In the genomic region with DNA sequence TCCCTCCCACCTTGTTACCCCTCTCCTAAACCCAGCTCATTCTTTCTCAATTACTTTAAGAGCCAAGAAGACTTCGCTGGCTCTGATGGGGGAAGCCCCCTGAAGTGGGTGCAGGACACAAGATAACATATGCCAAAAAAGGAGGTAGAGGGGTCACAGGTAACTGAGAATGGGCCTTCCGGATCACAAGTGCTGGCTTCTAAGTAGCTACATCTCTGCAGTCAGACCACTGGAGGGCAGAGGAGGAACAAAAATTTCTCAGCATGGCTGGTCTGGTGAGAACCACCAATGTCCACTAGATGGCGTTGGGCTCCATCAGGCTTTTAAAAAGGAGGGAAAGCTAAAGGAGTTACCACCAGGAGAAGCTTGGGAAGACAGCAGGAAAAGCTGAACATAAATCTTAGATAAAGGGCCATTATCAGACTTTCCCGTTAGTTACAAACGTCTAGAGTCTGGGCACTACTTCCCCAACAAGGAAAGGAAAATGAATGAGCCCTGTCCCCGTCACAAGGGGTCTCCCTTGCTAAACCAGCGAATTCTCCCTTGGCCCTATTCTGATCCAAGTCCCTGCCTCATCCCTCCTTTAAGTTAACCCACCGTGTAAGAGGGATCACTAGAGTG, we compare ENCODE assay signal across 1 cellular context.
TF ChIP-seq lines count a peak whose summit lies in the region.

No MANE protein-coding gene starts in this region.

TF ChIP-seq in H1, 55 proteins besides CTCF, POLR2A, EP300 and RAD21:
- TF ChIP-seq TAF1 (IDR thresholded peaks at IDR 0.05; ENCODE audit: low read depth, low read length), result no peak
- no peak for TF ChIP-seq JUN (IDR thresholded peaks at IDR 0.05; ENCODE audit: low read depth, low read length)
- TF ChIP-seq RFX5 (IDR thresholded peaks at IDR 0.05; ENCODE audit: borderline replicate concordance, low read depth, low read length), result no peak
- TF ChIP-seq, protein P1, sequence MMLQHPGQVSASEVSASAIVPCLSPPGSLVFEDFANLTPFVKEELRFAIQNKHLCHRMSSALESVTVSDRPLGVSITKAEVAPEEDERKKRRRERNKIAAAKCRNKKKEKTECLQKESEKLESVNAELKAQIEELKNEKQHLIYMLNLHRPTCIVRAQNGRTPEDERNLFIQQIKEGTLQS (IDR thresholded peaks at IDR 0.05; ENCODE audit: insufficient read depth, low read depth, low read length), result 0 out of 2 replicates have a peak, but pooled peaks have one; percentile 25
- TF ChIP-seq CREB1 (IDR thresholded peaks at IDR 0.05), result no peak
- peak; percentile 74; the same call in 1 of the 2 replicates for TF ChIP-seq E2F6 (IDR thresholded peaks at IDR 0.05)
- TF ChIP-seq BRCA1 (IDR thresholded peaks at IDR 0.05; ENCODE audit: low read depth, low read length), result no peak
- peak in 1 of 2 experiments; percentile 79; a peak in 2 of 4 replicates for TF ChIP-seq SIN3A (conservative IDR thresholded peaks at IDR 0.05 in 1 of 2, IDR thresholded peaks at IDR 0.05 in 1 of 2; ENCODE audit: low read depth in 1 of 2, low read length in 2 of 2)
- TF ChIP-seq ASH2L (IDR thresholded peaks at IDR 0.05; ENCODE audit: low read length), result no peak
TF ChIP-seq in H1: peak in this region for 3.
